10 cellular contexts compared by ENCODE assay signal in genomic region chr19:50720921-50721291, GRCh38. TPM values are rescaled to one million over a fixed set of nuclear protein-coding genes. Genes with fewer than 3 reads are reported as not detected.
A peak's percentile ranks its signal among the peaks of the same experiment; 100 is the strongest.
DNase-seq lines count a peak whose midpoint lies in the region; ATAC-seq and TF ChIP-seq lines count a peak whose summit lies in the region.
"Had no signal": no experiment of that assay in that cellular context is flagged by ENCODE, and none has a peak within 500 bp of the region (broad histone marks: within the 10 kb centered on the region; RNA-seq: fewer than 3 reads in every experiment).

No MANE protein-coding gene starts in this region.

- H3K9me3 Mint-ChIP-seq in neural crest cell, result no peaks in the 10 kb centered on the region
- no peaks in the 10 kb centered on the region for H3K9me3 Mint-ChIP-seq in chondrocyte (ENCODE audit: low read depth)

- ATAC-seq in GM21528 (IDR thresholded peaks at IDR 0.05; ENCODE audit: low FRiP score, unreplicated experiment) (no peak), left lobe of liver (no peak)
- ATAC-seq: pancreas had no signal

- DNase-seq in GM04503 (ENCODE audit: low read depth) (peak; percentile 54), NAMALWA (ENCODE audit: low spot score) (peak; percentile 75), dedifferentiated amniotic fluid mesenchymal stem cell (ENCODE audit: extremely low spot score) (peak; percentile 40), neural crest cell (ENCODE audit: low read depth, low spot score) (no peak), chondrocyte (ENCODE audit: low spot score) (no peak), left lobe of liver (ENCODE audit: low spot score) (no peak)
- DNase-seq: pancreas, tibial artery had no signal

- no peak for TF ChIP-seq CTCF in neural crest cell (conservative IDR thresholded peaks at IDR 0.05)
- no peak for TF ChIP-seq CTCF in chondrocyte (IDR thresholded peaks at IDR 0.05)

- H3K4me3 Mint-ChIP-seq in neural crest cell, result peak overlapping the region; percentile 85
- no peak overlapping the region for H3K4me3 Mint-ChIP-seq in chondrocyte (ENCODE audit: unreplicated experiment)

- H3K4me1 Mint-ChIP-seq in neural crest cell, result peaks cover 25% of the 10 kb centered on the region
- H3K4me1 Mint-ChIP-seq in chondrocyte (ENCODE audit: low read depth), result peaks cover 20% of the 10 kb centered on the region

- H3K27me3 Mint-ChIP-seq in neural crest cell (ENCODE audit: low read depth), result peaks cover 42% of the 10 kb centered on the region
- peaks cover 27% of the 10 kb centered on the region for H3K27me3 Mint-ChIP-seq in chondrocyte (ENCODE audit: low read depth)

- H3K36me3 Mint-ChIP-seq in neural crest cell (ENCODE audit: low read depth), result no peaks in the 10 kb centered on the region
- H3K36me3 Mint-ChIP-seq in chondrocyte (ENCODE audit: low read depth), result no peaks in the 10 kb centered on the region

- H3K27ac Mint-ChIP-seq in neural crest cell (ENCODE audit: unreplicated experiment), result no peak overlapping the region
- H3K27ac Mint-ChIP-seq in chondrocyte (ENCODE audit: unreplicated experiment), result no peak overlapping the region

RNA-seq across cellular contexts. Expression of gene SHANK1, which starts 1.3 kb away (rescaled TPM):
- total RNA-seq in neural crest cell (6.7 and 6.8 TPM in 2 replicates), chondrocyte (0.27 to 0.65 TPM (median 0.41 TPM) in 3 replicates), left lobe of liver (0.23 TPM)
- total RNA-seq: T-helper 1 cell treated with Interleukin-12 subunit alpha and Interleukin-12 subunit beta and Interleukin-4 antibody, amounts not matched to agents 30 ng/mL and 1 ng/mL, for 36 hours had no signal

RNA-seq across cellular contexts. Expression of gene CLEC11A, which starts 2.3 kb away (rescaled TPM):
- total RNA-seq in neural crest cell (7.6 and 7.9 TPM in 2 replicates), chondrocyte (2.9 to 5.4 TPM (median 5.1 TPM) in 3 replicates), left lobe of liver (2.8 TPM)

RNA-seq across cellular contexts. Expression of gene GPR32, which starts 49.4 kb away (rescaled TPM):
- total RNA-seq in neural crest cell (not detected in 2 replicates), chondrocyte (not detected in 3 replicates), left lobe of liver (not detected)
- total RNA-seq: pancreas; T-helper 1 cell treated with Interleukin-12 subunit alpha and Interleukin-12 subunit beta and Interleukin-4 antibody, amounts not matched to agents 30 ng/mL and 1 ng/mL, for 36 hours had no signal

Comparison
In these comparisons a context has a peak if more than half of its experiments do, and no peak if none do; other contexts are left out.
1. DNase-seq: peak in GM04503 (single experiment), NAMALWA (single experiment) and dedifferentiated amniotic fluid mesenchymal stem cell (single experiment); none in neural crest cell (single experiment), chondrocyte (single experiment) and left lobe of liver (single experiment).